Comparison of ENCODE assay signal across 1 cellular context in the genomic region with DNA sequence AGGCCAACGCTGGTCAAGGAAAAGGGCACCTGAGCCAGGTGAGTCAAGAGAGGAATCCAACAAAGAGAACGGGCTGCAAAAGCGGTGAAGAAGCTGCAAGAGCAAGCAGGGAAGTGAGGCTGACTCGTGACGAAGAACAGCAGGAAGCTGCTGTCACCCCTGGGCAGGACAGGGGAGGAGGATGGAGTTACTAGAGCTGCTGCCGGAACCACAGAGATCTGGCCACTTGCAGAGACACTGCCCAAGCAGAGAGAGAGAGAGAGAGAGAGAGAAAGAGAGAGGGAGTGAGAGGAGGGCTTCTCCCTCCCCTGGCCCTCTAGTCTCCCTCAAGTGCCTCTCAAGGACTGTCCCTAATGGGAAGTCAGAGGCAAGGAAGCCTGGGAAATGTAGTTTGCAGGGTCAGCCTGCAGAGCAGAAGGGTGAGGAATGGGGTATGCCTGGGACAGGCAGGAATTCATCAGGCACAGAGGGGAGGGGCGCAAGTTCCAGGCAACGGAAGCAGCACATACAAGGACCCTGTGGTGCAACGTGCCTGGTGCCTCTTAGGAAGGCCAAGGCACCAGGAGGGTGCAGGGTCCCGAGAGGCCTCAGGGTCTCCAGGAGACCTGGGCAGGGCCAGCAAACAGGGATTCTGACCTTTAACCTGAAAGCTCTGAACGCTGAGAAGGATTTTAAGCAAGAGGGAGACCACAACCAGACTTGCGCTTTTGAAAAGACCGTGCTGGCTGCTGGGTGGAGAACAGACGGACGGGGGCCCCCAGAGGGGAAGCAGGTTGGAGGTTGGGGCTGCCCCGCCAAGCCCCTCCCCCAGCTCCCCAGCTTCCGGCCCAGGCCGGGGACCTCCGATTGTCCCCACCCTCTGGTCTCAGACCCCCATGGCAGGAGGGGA.
TF ChIP-seq lines count a peak whose summit lies in the region.

No MANE protein-coding gene starts in this region.

TF ChIP-seq in HepG2, 621 proteins besides CTCF, POLR2A, EP300 and RAD21 (continued from another document and continues in another):
- TF ChIP-seq, protein P1, sequence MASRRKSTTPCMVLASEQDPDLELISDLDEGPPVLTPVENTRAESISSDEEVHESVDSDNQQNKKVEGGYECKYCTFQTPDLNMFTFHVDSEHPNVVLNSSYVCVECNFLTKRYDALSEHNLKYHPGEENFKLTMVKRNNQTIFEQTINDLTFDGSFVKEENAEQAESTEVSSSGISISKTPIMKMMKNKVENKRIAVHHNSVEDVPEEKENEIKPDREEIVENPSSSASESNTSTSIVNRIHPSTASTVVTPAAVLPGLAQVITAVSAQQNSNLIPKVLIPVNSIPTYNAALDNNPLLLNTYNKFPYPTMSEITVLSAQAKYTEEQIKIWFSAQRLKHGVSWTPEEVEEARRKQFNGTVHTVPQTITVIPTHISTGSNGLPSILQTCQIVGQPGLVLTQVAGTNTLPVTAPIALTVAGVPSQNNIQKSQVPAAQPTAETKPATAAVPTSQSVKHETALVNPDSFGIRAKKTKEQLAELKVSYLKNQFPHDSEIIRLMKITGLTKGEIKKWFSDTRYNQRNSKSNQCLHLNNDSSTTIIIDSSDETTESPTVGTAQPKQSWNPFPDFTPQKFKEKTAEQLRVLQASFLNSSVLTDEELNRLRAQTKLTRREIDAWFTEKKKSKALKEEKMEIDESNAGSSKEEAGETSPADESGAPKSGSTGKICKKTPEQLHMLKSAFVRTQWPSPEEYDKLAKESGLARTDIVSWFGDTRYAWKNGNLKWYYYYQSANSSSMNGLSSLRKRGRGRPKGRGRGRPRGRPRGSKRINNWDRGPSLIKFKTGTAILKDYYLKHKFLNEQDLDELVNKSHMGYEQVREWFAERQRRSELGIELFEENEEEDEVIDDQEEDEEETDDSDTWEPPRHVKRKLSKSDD (CRISPR knock-in tag; IDR thresholded peaks at IDR 0.05; ENCODE audit: low read depth) = no peak
- TF ChIP-seq JUN (CRISPR knock-in tag; IDR thresholded peaks at IDR 0.05) = peak; percentile 16; the same call in 1 of the 2 replicates
- TF ChIP-seq ZNF737 (CRISPR knock-in tag; IDR thresholded peaks at IDR 0.05; ENCODE audit: borderline replicate concordance) = no peak
- no peak for TF ChIP-seq ZSCAN29 (CRISPR knock-in tag; conservative IDR thresholded peaks at IDR 0.05)
- TF ChIP-seq ARID2 (CRISPR knock-in tag; IDR thresholded peaks at IDR 0.05; ENCODE audit: borderline replicate concordance) = 0 out of 2 replicates have a peak, but pooled peaks have one; percentile 68
- TF ChIP-seq YEATS4 (CRISPR knock-in tag; IDR thresholded peaks at IDR 0.05; ENCODE audit: borderline replicate concordance) = peak; percentile 71; the same call in 1 of the 2 replicates
- TF ChIP-seq, protein P2, sequence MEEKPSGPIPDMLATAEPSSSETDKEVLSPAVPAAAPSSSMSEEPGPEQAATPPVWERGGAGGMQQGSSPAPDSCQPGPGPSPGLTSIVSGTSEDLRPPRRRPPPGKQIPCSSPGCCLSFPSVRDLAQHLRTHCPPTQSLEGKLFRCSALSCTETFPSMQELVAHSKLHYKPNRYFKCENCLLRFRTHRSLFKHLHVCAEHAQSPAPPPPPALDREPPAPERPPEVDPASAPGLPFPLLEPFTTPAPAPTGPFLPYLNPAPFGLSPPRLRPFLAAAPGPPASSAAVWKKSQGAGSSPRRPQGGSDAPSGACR (CRISPR knock-in tag; IDR thresholded peaks at IDR 0.05) = peak; percentile 74; the same call in 1 of the 2 replicates
- peak; percentile 83; the same call in 1 of the 2 replicates for TF ChIP-seq MEIS1 (CRISPR knock-in tag; IDR thresholded peaks at IDR 0.05; ENCODE audit: borderline replicate concordance)
- TF ChIP-seq NR1H2 (CRISPR knock-in tag; IDR thresholded peaks at IDR 0.05; ENCODE audit: borderline replicate concordance, low read depth) = no peak
- TF ChIP-seq, protein P3, sequence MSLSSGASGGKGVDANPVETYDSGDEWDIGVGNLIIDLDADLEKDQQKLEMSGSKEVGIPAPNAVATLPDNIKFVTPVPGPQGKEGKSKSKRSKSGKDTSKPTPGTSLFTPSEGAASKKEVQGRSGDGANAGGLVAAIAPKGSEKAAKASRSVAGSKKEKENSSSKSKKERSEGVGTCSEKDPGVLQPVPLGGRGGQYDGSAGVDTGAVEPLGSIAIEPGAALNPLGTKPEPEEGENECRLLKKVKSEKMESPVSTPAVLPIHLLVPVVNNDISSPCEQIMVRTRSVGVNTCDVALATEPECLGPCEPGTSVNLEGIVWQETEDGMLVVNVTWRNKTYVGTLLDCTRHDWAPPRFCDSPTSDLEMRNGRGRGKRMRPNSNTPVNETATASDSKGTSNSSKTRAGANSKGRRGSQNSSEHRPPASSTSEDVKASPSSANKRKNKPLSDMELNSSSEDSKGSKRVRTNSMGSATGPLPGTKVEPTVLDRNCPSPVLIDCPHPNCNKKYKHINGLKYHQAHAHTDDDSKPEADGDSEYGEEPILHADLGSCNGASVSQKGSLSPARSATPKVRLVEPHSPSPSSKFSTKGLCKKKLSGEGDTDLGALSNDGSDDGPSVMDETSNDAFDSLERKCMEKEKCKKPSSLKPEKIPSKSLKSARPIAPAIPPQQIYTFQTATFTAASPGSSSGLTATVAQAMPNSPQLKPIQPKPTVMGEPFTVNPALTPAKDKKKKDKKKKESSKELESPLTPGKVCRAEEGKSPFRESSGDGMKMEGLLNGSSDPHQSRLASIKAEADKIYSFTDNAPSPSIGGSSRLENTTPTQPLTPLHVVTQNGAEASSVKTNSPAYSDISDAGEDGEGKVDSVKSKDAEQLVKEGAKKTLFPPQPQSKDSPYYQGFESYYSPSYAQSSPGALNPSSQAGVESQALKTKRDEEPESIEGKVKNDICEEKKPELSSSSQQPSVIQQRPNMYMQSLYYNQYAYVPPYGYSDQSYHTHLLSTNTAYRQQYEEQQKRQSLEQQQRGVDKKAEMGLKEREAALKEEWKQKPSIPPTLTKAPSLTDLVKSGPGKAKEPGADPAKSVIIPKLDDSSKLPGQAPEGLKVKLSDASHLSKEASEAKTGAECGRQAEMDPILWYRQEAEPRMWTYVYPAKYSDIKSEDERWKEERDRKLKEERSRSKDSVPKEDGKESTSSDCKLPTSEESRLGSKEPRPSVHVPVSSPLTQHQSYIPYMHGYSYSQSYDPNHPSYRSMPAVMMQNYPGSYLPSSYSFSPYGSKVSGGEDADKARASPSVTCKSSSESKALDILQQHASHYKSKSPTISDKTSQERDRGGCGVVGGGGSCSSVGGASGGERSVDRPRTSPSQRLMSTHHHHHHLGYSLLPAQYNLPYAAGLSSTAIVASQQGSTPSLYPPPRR (CRISPR knock-in tag; IDR thresholded peaks at IDR 0.05; ENCODE audit: borderline replicate concordance) = peak; percentile 62; the same call in 1 of the 2 replicates
- TF ChIP-seq SP2 (CRISPR knock-in tag; IDR thresholded peaks at IDR 0.05) = no peak
- peak; percentile 86 for TF ChIP-seq ZNF292 (CRISPR knock-in tag; IDR thresholded peaks at IDR 0.05; ENCODE audit: borderline replicate concordance, low read depth)
- TF ChIP-seq MAFK (conservative IDR thresholded peaks at IDR 0.05 in 1 of 2, IDR thresholded peaks at IDR 0.05 in 1 of 2; ENCODE audit: low read length in 2 of 2) = no peak
- peak; percentile 26; the same call in 1 of the 2 replicates for TF ChIP-seq SOX5 (CRISPR knock-in tag; IDR thresholded peaks at IDR 0.05; ENCODE audit: borderline replicate concordance)
- peak; percentile 51; the same call in 1 of the 2 replicates for TF ChIP-seq KMT2B (CRISPR knock-in tag; IDR thresholded peaks at IDR 0.05)
- no peak for TF ChIP-seq CCAR2 (optimal IDR thresholded peaks at IDR 0.05; ENCODE audit: low read depth, low read length)
- TF ChIP-seq HDAC1 (CRISPR knock-in tag; IDR thresholded peaks at IDR 0.05) = no peak
- TF ChIP-seq ZNF343 (CRISPR knock-in tag; IDR thresholded peaks at IDR 0.05) = no peak; the same call in 1 of the 2 replicates
- TF ChIP-seq, protein P4, sequence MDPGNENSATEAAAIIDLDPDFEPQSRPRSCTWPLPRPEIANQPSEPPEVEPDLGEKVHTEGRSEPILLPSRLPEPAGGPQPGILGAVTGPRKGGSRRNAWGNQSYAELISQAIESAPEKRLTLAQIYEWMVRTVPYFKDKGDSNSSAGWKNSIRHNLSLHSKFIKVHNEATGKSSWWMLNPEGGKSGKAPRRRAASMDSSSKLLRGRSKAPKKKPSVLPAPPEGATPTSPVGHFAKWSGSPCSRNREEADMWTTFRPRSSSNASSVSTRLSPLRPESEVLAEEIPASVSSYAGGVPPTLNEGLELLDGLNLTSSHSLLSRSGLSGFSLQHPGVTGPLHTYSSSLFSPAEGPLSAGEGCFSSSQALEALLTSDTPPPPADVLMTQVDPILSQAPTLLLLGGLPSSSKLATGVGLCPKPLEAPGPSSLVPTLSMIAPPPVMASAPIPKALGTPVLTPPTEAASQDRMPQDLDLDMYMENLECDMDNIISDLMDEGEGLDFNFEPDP (CRISPR knock-in tag; conservative IDR thresholded peaks at IDR 0.05) = no peak
- TF ChIP-seq RORA (CRISPR knock-in tag; IDR thresholded peaks at IDR 0.05) = no peak
- no peak for TF ChIP-seq MAF1 (CRISPR knock-in tag; IDR thresholded peaks at IDR 0.05; ENCODE audit: borderline replicate concordance)
- TF ChIP-seq, protein P5, sequence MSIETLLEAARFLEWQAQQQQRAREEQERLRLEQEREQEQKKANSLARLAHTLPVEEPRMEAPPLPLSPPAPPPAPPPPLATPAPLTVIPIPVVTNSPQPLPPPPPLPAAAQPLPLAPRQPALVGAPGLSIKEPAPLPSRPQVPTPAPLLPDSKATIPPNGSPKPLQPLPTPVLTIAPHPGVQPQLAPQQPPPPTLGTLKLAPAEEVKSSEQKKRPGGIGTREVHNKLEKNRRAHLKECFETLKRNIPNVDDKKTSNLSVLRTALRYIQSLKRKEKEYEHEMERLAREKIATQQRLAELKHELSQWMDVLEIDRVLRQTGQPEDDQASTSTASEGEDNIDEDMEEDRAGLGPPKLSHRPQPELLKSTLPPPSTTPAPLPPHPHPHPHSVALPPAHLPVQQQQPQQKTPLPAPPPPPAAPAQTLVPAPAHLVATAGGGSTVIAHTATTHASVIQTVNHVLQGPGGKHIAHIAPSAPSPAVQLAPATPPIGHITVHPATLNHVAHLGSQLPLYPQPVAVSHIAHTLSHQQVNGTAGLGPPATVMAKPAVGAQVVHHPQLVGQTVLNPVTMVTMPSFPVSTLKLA (IDR thresholded peaks at IDR 0.05) = no peak
- TF ChIP-seq ZNF274 (CRISPR knock-in tag; IDR thresholded peaks at IDR 0.05) = no peak
- no peak for TF ChIP-seq SMAD9 (CRISPR knock-in tag; IDR thresholded peaks at IDR 0.05)
- TF ChIP-seq ZNF777 (CRISPR knock-in tag; IDR thresholded peaks at IDR 0.05) = peak; percentile 55
- peak; percentile 81 for TF ChIP-seq NRL (CRISPR knock-in tag; IDR thresholded peaks at IDR 0.05; ENCODE audit: borderline replicate concordance)
- TF ChIP-seq ZNF124 (CRISPR knock-in tag; IDR thresholded peaks at IDR 0.05) = peak; percentile 64; the same call in 1 of the 2 replicates
- TF ChIP-seq ZNF549 (CRISPR knock-in tag; IDR thresholded peaks at IDR 0.05) = no peak
- TF ChIP-seq PHF5A (CRISPR knock-in tag; IDR thresholded peaks at IDR 0.05; ENCODE audit: low read depth, unreplicated experiment) = peak; percentile 44
- peak; percentile 51 to 63; a peak in 3 of 4 replicates for TF ChIP-seq NR2F1 (CRISPR knock-in tag; IDR thresholded peaks at IDR 0.05)
- TF ChIP-seq FOSL2 (CRISPR knock-in tag; IDR thresholded peaks at IDR 0.05) = peak; percentile 60
- TF ChIP-seq KAT8 (CRISPR knock-in tag; IDR thresholded peaks at IDR 0.05) = peak; percentile 82
- TF ChIP-seq SP1 (IDR thresholded peaks at IDR 0.05) = no peak
- TF ChIP-seq SP1 (CRISPR knock-in tag; IDR thresholded peaks at IDR 0.05) = peak; percentile 34; the same call in 1 of the 2 replicates
- TF ChIP-seq, protein P6, sequence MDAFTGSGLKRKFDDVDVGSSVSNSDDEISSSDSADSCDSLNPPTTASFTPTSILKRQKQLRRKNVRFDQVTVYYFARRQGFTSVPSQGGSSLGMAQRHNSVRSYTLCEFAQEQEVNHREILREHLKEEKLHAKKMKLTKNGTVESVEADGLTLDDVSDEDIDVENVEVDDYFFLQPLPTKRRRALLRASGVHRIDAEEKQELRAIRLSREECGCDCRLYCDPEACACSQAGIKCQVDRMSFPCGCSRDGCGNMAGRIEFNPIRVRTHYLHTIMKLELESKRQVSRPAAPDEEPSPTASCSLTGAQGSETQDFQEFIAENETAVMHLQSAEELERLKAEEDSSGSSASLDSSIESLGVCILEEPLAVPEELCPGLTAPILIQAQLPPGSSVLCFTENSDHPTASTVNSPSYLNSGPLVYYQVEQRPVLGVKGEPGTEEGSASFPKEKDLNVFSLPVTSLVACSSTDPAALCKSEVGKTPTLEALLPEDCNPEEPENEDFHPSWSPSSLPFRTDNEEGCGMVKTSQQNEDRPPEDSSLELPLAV (CRISPR knock-in tag; conservative IDR thresholded peaks at IDR 0.05; ENCODE audit: low read depth) = no peak
- TF ChIP-seq ZNF44 (CRISPR knock-in tag; IDR thresholded peaks at IDR 0.05) = no peak
- no peak for TF ChIP-seq PITX1 (CRISPR knock-in tag; IDR thresholded peaks at IDR 0.05)
- peak; percentile 62 for TF ChIP-seq SAP130 (CRISPR knock-in tag; IDR thresholded peaks at IDR 0.05; ENCODE audit: low read depth)
- no peak for TF ChIP-seq ZNF674 (CRISPR knock-in tag; IDR thresholded peaks at IDR 0.05; ENCODE audit: low read depth)
- TF ChIP-seq ZNF775 (CRISPR knock-in tag; IDR thresholded peaks at IDR 0.05; ENCODE audit: borderline replicate concordance) = no peak; the same call in 1 of the 2 replicates
- no peak for TF ChIP-seq ZNF17 (CRISPR knock-in tag; IDR thresholded peaks at IDR 0.05)
- TF ChIP-seq IRF2 (CRISPR knock-in tag; IDR thresholded peaks at IDR 0.05) = peak; percentile 76; the same call in 1 of the 2 replicates
- TF ChIP-seq KDM1A (CRISPR knock-in tag; IDR thresholded peaks at IDR 0.05) = peak; percentile 86; the same call in 1 of the 2 replicates
- no peak for TF ChIP-seq RARG (CRISPR knock-in tag; IDR thresholded peaks at IDR 0.05; ENCODE audit: low read depth)
- TF ChIP-seq, protein P7, sequence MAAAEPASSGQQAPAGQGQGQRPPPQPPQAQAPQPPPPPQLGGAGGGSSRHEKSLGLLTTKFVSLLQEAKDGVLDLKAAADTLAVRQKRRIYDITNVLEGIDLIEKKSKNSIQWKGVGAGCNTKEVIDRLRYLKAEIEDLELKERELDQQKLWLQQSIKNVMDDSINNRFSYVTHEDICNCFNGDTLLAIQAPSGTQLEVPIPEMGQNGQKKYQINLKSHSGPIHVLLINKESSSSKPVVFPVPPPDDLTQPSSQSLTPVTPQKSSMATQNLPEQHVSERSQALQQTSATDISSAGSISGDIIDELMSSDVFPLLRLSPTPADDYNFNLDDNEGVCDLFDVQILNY (CRISPR knock-in tag; conservative IDR thresholded peaks at IDR 0.05) = 0 out of 2 replicates have a peak, but pooled peaks have one; percentile 44
- TF ChIP-seq ZNF451 (CRISPR knock-in tag; IDR thresholded peaks at IDR 0.05) = no peak
- no peak for TF ChIP-seq MBD4 (IDR thresholded peaks at IDR 0.05; ENCODE audit: borderline replicate concordance, low read length)
- no peak for TF ChIP-seq ZNF354B (CRISPR knock-in tag; IDR thresholded peaks at IDR 0.05)
- TF ChIP-seq, protein P8, sequence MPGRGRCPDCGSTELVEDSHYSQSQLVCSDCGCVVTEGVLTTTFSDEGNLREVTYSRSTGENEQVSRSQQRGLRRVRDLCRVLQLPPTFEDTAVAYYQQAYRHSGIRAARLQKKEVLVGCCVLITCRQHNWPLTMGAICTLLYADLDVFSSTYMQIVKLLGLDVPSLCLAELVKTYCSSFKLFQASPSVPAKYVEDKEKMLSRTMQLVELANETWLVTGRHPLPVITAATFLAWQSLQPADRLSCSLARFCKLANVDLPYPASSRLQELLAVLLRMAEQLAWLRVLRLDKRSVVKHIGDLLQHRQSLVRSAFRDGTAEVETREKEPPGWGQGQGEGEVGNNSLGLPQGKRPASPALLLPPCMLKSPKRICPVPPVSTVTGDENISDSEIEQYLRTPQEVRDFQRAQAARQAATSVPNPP (CRISPR knock-in tag; IDR thresholded peaks at IDR 0.05) = no peak
- peak; percentile 83 for TF ChIP-seq ZFY (CRISPR knock-in tag; IDR thresholded peaks at IDR 0.05)
- peak; percentile 82; the same call in 1 of the 2 replicates for TF ChIP-seq CBX5 (CRISPR knock-in tag; IDR thresholded peaks at IDR 0.05; ENCODE audit: borderline replicate concordance)
